9 cellular contexts compared by ENCODE assay signal in genomic region chr10:89838002-89838615, GRCh38.
DNase-seq lines count a peak whose midpoint lies in the region; ATAC-seq and TF ChIP-seq lines count a peak whose summit lies in the region.
"Had no signal": no experiment of that assay in that cellular context is flagged by ENCODE, and none has a peak within 500 bp of the region (broad histone marks: within the 10 kb centered on the region; RNA-seq: fewer than 3 reads in every experiment).

No MANE protein-coding gene starts in this region.

- peak; percentile 54 for DNase-seq in ELF-1 (ENCODE audit: low read depth, low spot score)
- DNase-seq in fibroblast of pulmonary artery (ENCODE audit: low read depth), result no peak
- DNase-seq in sigmoid colon, result no peak
- DNase-seq in posterior vena cava (ENCODE audit: low spot score), result no peak
- no peak for DNase-seq in activated gamma-delta T cell (lab: John Stamatoyannopoulos, UW)
- no peak for DNase-seq in effector CD4-positive, alpha-beta T cell
- DNase-seq: NCI-H1417 had no signal

- WGBS in sigmoid colon, 2 donors, result 37 to 43% methylated on average over 27 of the region's 27 CpGs

- H3K4me2 ChIP-seq in OCI-LY3 (ENCODE audit: low read length), result peak overlapping the region; percentile 77

- TF ChIP-seq CTCF in OCI-LY3 (IDR thresholded peaks at IDR 0.05; ENCODE audit: low read depth, low read length) (no peak), fibroblast of pulmonary artery (IDR thresholded peaks at IDR 0.05; ENCODE audit: low read length, missing control alignments) (no peak), sigmoid colon (IDR thresholded peaks at IDR 0.05) (no peak)

- no peaks in the 10 kb centered on the region for H4K20me1 ChIP-seq in OCI-LY3 (ENCODE audit: insufficient read depth, low read length)

- peak overlapping the region; percentile 75 for H3K9ac ChIP-seq in OCI-LY3 (ENCODE audit: low read length)

- no peaks in the 10 kb centered on the region for H3K36me3 ChIP-seq in OCI-LY3 (replicated peaks; ENCODE audit: low read depth, low read length)
- no peaks in the 10 kb centered on the region for H3K36me3 ChIP-seq in sigmoid colon

- peak overlapping the region; percentile 60 for H3K27ac ChIP-seq in OCI-LY3 (ENCODE audit: low read length)
- peak overlapping the region in 3 of 4 donors; percentile 57 to 72 (median 60) for H3K27ac ChIP-seq in sigmoid colon

- H2AFZ ChIP-seq in OCI-LY3 (ENCODE audit: low read depth, low read length), result peak overlapping the region; percentile 39; the same call in 1 of the 2 replicates

- H3K4me3 ChIP-seq in OCI-LY3 (ENCODE audit: low read length) (peak overlapping the region; percentile 76), fibroblast of pulmonary artery (replicated peaks; ENCODE audit: low read depth, low read length) (peak overlapping the region; percentile 52), sigmoid colon (peak overlapping the region; percentile 47 to 74 (median 58))

- no peak for TF ChIP-seq POLR2A in sigmoid colon (IDR thresholded peaks at IDR 0.05)

- ATAC-seq in GM21737 (IDR thresholded peaks at IDR 0.05; ENCODE audit: unreplicated experiment), result no peak

- H3K9me3 ChIP-seq in OCI-LY3 (ENCODE audit: insufficient read depth, low read length) (no peaks in the 10 kb centered on the region), sigmoid colon (no peaks in the 10 kb centered on the region)

- H3K27me3 ChIP-seq in OCI-LY3 (ENCODE audit: low read depth, low read length), result no peaks in the 10 kb centered on the region
- H3K27me3 ChIP-seq in sigmoid colon, result no peaks in the 10 kb centered on the region

- intact Hi-C loops in sigmoid colon (cut with DNase I) (no loop called here), posterior vena cava (cut with DNase I) (loop anchor here in 1 of 2 donors (5.0 kb wide), 1 partner anchor 214 kb away; no protein-coding TSS in a partner anchor)

- H3K4me1 ChIP-seq in OCI-LY3 (ENCODE audit: low read length) (peaks cover 15% of the 10 kb centered on the region), sigmoid colon (peaks cover 0 to 18% (median 4%) of the 10 kb centered on the region in 4 donors)

- no peaks in the 10 kb centered on the region for H3K79me2 ChIP-seq in OCI-LY3 (ENCODE audit: low read length)

- no peak for TF ChIP-seq EP300 in sigmoid colon (IDR thresholded peaks at IDR 0.05)
